9 cellular contexts compared by ENCODE assay signal in genomic region chr11:113874920-113875413, GRCh38. TPM values are rescaled to one million over a fixed set of nuclear protein-coding genes. Genes with fewer than 3 reads are reported as not detected.
DNase-seq lines count a peak whose midpoint lies in the region; ATAC-seq and TF ChIP-seq lines count a peak whose summit lies in the region.
"Had no signal": no experiment of that assay in that cellular context is flagged by ENCODE, and none has a peak within 500 bp of the region (broad histone marks: within the 10 kb centered on the region; RNA-seq: fewer than 3 reads in every experiment).

No MANE protein-coding gene starts in this region.

- H4K20me1 ChIP-seq in PC-3 (ENCODE audit: low read length) = no peaks in the 10 kb centered on the region

- no peaks in the 10 kb centered on the region for H3K9me3 ChIP-seq in PC-3 (ENCODE audit: low read length)
- no peaks in the 10 kb centered on the region for H3K9me3 ChIP-seq in colonic mucosa

- H3K4me2 ChIP-seq in PC-3 (ENCODE audit: low read length) = peak overlapping the region; percentile 87

- no TSS peak for BruUV-seq in PC-3 (replicated peaks; lab: Mats Ljungman, UMichigan)

- H3K9ac ChIP-seq in PC-3 (ENCODE audit: low read length) (peak overlapping the region; percentile 86), colonic mucosa (ENCODE audit: low read depth in 2 of 2, low read length in 2 of 2) (peak overlapping the region; percentile 71 to 93)

- TF ChIP-seq CTCF in PC-3 (conservative IDR thresholded peaks at IDR 0.05; ENCODE audit: low read depth, low read length) (no peak), colonic mucosa (IDR thresholded peaks at IDR 0.05) (no peak)

- peak; percentile 65 to 69 for ATAC-seq in activated CD4-positive, CD25-positive, alpha-beta regulatory T cell treated with anti-CD3 and anti-CD28 coated beads, Interleukin-2, amount 50 U/mL, for 24 hours
- ATAC-seq in HG02938 (IDR thresholded peaks at IDR 0.05; ENCODE audit: unreplicated experiment) = peak; percentile 66
- ATAC-seq in PC-3 = peak; percentile 70

- no peak overlapping the region for H3K27ac ChIP-seq in PC-3 (ENCODE audit: low read length)
- peak overlapping the region; percentile 65 for H3K27ac ChIP-seq in colonic mucosa
- H3K27ac ChIP-seq in substantia nigra (ENCODE audit: low read depth, low read length, poor library complexity, severe bottlenecking) = peak overlapping the region; percentile 58

- H3K27me3 ChIP-seq in PC-3 (ENCODE audit: low read length) = no peaks in the 10 kb centered on the region
- no peaks in the 10 kb centered on the region for H3K27me3 ChIP-seq in colonic mucosa

- peak overlapping the region; percentile 98 for H2AFZ ChIP-seq in PC-3 (ENCODE audit: low read length)

- intact Hi-C loops in PC-3 (cut with micrococcal nuclease) (loop anchor here (2.0 kb wide), 2 partner anchors 14 to 102 kb away; partner anchors contain the start of gene ZW10), colonic mucosa (cut with DNase I) (no loop called here)

- POLR2A ChIA-PET in PC-3 (lab: Charles Lee; ENCODE audit: unreplicated experiment) = no interaction called here

- H3K4me3 ChIP-seq in PC-3 (ENCODE audit: low read length) (peak overlapping the region; percentile 98), colonic mucosa (peak overlapping the region; percentile 61)

- H3K36me3 ChIP-seq in PC-3 (ENCODE audit: low read depth, low read length) (no peaks in the 10 kb centered on the region), colonic mucosa (no peaks in the 10 kb centered on the region)

- H3K4me1 ChIP-seq in PC-3 (ENCODE audit: insufficient read depth, low read length) (peaks cover 23% of the 10 kb centered on the region), colonic mucosa (peaks cover 7% of the 10 kb centered on the region)

- no peak for DNase-seq in activated CD4-positive, CD25-positive, alpha-beta regulatory T cell treated with anti-CD3 and anti-CD28 coated beads, Interleukin-2, amount 50 U/mL, for 72 hours
- DNase-seq in PC-3 (peak; percentile 34), colonic mucosa (peak; percentile 45), midbrain (lab: John Stamatoyannopoulos, UW) (peak; percentile 28), substantia nigra (lab: John Stamatoyannopoulos, UW) (peak in 3 of 49 donors; percentile 33 to 47 (median 38)), mucosa of gallbladder (ENCODE audit: low spot score) (no peak)

- no peaks in the 10 kb centered on the region for H3F3A ChIP-seq in PC-3 (ENCODE audit: low read length, unreplicated experiment)

- H3K9me2 ChIP-seq in PC-3 (replicated peaks; ENCODE audit: low read length) = no peaks in the 10 kb centered on the region

- peaks cover 41% of the 10 kb centered on the region for H3K79me2 ChIP-seq in PC-3 (ENCODE audit: low read length)

- CTCF ChIA-PET in PC-3 (lab: Charles Lee) = interaction anchor here (0.6 kb wide), 1 partner anchor 258 kb away, joined by 3 read pairs; no protein-coding TSS in a partner anchor

RNA-seq across cellular contexts. Expression of gene USP28, which starts 0.4 kb away (rescaled TPM):
- 27.7 and 55.8 TPM in 2 replicates for total RNA-seq in PC-3 (2014; rRNA removed)
- 10 to 100 TPM; 25.7 to 35.3 TPM for total RNA-seq in colonic mucosa
- 19.9 TPM for total RNA-seq in mucosa of gallbladder

RNA-seq across cellular contexts. Expression of gene HTR3B, which starts 29.6 kb away (rescaled TPM):
- not detected in 2 replicates for total RNA-seq in PC-3 (2014; rRNA removed)
- total RNA-seq in colonic mucosa = not detected
- total RNA-seq in mucosa of gallbladder = not detected
- total RNA-seq: pulmonary artery endothelial cell had no signal

Comparison
In these comparisons a context has a peak if more than half of its experiments do, and no peak if none do; other contexts are left out.
1. DNase-seq: peak in PC-3 (single experiment), colonic mucosa (single experiment) and midbrain (single experiment); none in activated CD4-positive, CD25-positive, alpha-beta regulatory T cell treated with anti-CD3 and anti-CD28 coated beads, Interleukin-2, amount 50 U/mL, for 72 hours (single experiment) and mucosa of gallbladder (single experiment).
2. Peak in every context shown above with its lines, with median percentiles within 50 percentile points of each other: ATAC-seq.